1 cellular context compared by ENCODE assay signal in the genomic region with DNA sequence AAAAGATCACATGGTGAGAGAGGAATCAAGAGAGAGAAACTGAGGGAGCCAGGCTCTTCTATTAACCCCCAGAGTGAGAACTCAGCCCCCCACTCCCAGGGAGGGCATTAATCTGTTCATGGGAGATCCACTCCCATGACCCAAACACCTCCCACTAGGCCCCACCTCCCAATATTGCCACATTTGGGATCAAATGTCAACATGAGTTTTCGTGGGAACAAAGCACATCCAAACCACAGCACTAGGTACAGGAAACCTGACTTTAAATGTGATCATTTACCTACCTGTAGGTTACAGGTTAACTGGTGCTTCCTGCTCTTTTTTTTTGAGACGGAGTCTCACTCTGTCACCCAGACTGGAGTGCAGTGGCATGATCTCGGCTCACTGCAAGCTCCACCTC.
TF ChIP-seq lines count a peak whose summit lies in the region.

No MANE protein-coding gene starts in this region.

TF ChIP-seq in IMR-90, 13 proteins besides CTCF, POLR2A, EP300 and RAD21:
- TF ChIP-seq CHD1 (IDR thresholded peaks at IDR 0.05; ENCODE audit: low read depth, low read length) (no peak), BHLHE40 (IDR thresholded peaks at IDR 0.05; ENCODE audit: low read depth, low read length) (no peak), RFX5 (IDR thresholded peaks at IDR 0.05; ENCODE audit: low read depth, low read length) (no peak), CEBPB (IDR thresholded peaks at IDR 0.05; ENCODE audit: low read depth, low read length) (no peak), MAFK (IDR thresholded peaks at IDR 0.05; ENCODE audit: low read depth, low read length) (no peak), RCOR1 (IDR thresholded peaks at IDR 0.05; ENCODE audit: insufficient replicate concordance, low read length) (no peak), MAZ (IDR thresholded peaks at IDR 0.05; ENCODE audit: borderline replicate concordance, low read depth, low read length) (no peak)
